1 cellular context compared by ENCODE assay signal in genomic region chrX:11143931-11144678, GRCh38.
TF ChIP-seq lines count a peak whose summit lies in the region.

No MANE protein-coding gene starts in this region.

TF ChIP-seq in K562, 482 proteins besides CTCF, POLR2A, EP300 and RAD21 (continued from another document):
- TF ChIP-seq DEAF1 (CRISPR knock-in tag; IDR thresholded peaks at IDR 0.05) (0 out of 2 replicates have a peak, but pooled peaks have one; percentile 32), CTBP1 (IDR thresholded peaks at IDR 0.05; ENCODE audit: borderline replicate concordance) (peak; percentile 29; the same call in 1 of the 2 replicates), ZC3H8 (IDR thresholded peaks at IDR 0.05) (no peak), ATF1 (CRISPR knock-in tag; IDR thresholded peaks at IDR 0.05) (no peak), ATF1 (tag; IDR thresholded peaks at IDR 0.05) (peak; percentile 43), CREM (IDR thresholded peaks at IDR 0.05; ENCODE audit: low read depth) (peak; percentile 47; the same call in 1 of the 2 replicates), MYNN (IDR thresholded peaks at IDR 0.05) (peak; percentile 30; the same call in 1 of the 2 replicates), MYNN (CRISPR knock-in tag; IDR thresholded peaks at IDR 0.05) (no peak), FOXP1 (CRISPR knock-in tag; IDR thresholded peaks at IDR 0.05) (no peak), RBM39 (optimal IDR thresholded peaks at IDR 0.05; ENCODE audit: low read depth, low read length) (no peak), TEAD1 (CRISPR knock-in tag; IDR thresholded peaks at IDR 0.05) (no peak), XRCC4 (IDR thresholded peaks at IDR 0.05; ENCODE audit: extremely low read depth, insufficient read depth, insufficient read length) (no peak), SMC3 (conservative IDR thresholded peaks at IDR 0.05; ENCODE audit: insufficient read depth, low read depth, low read length) (peak; percentile 64), POLR2G (IDR thresholded peaks at IDR 0.05; ENCODE audit: low read depth, low read length) (peak; percentile 30; the same call in 1 of the 2 replicates), CBFA2T2 (conservative IDR thresholded peaks at IDR 0.05) (no peak)
